22 cellular contexts compared by ENCODE assay signal in genomic region chr5:154519375-154519774, GRCh38. TPM values are rescaled to one million over a fixed set of nuclear protein-coding genes. Genes with fewer than 3 reads are reported as not detected.
DNase-seq lines count a peak whose midpoint lies in the region; ATAC-seq, FAIRE-seq and TF ChIP-seq lines count a peak whose summit lies in the region.
"Had no signal": no experiment of that assay in that cellular context is flagged by ENCODE, and none has a peak within 500 bp of the region (broad histone marks: within the 10 kb centered on the region; RNA-seq: fewer than 3 reads in every experiment).

No MANE protein-coding gene starts in this region.

- no peaks in the 10 kb centered on the region for H3K27me3 ChIP-seq in BE2C

- no peaks in the 10 kb centered on the region for H3K9me3 ChIP-seq in BE2C
- H3K9me3 ChIP-seq: BLaER1 had no signal

- peak overlapping the region; percentile 19; the same call in 1 of the 2 replicates for H3K27ac ChIP-seq in VCaP
- H3K27ac ChIP-seq: BLaER1, WERI-Rb-1 had no signal

- TF ChIP-seq POLR2A in GM12891 (IDR thresholded peaks at IDR 0.05; ENCODE audit: low read depth, low read length): no peak

- ATAC-seq in GM18861 (IDR thresholded peaks at IDR 0.05; ENCODE audit: unreplicated experiment) (no peak), HG03460 (IDR thresholded peaks at IDR 0.05; ENCODE audit: unreplicated experiment) (no peak)
- ATAC-seq: naive thymus-derived CD4-positive, alpha-beta T cell; stimulated activated naive B cell treated with anti-CD40 and anti-IgM and Interleukin-4, amounts not matched to agents 10 μg/mL and 1 μg/mL and 100 μg/mL, for 72 hours had no signal

- no peak overlapping the region for H3K4me3 ChIP-seq in BE2C (ENCODE audit: low read depth, low read length)
- H3K4me3 ChIP-seq: BLaER1 had no signal

- no peak for FAIRE-seq in GM12891 (lab: Jason Lieb, UNC)
- FAIRE-seq: G401.6, HTR-8/SVneo had no signal

- TF ChIP-seq CTCF in BE2C (IDR thresholded peaks at IDR 0.05; ENCODE audit: low read depth, low read length): no peak
- no peak for TF ChIP-seq CTCF in VCaP (conservative IDR thresholded peaks at IDR 0.05)

- no peaks in the 10 kb centered on the region for H3K36me3 ChIP-seq in BE2C
- H3K36me3 ChIP-seq: BLaER1, WERI-Rb-1 had no signal

- peak; percentile 52 for DNase-seq in BE2C
- DNase-seq in HT-29 (ENCODE audit: low spot score): peak; percentile 36
- DNase-seq in glomerular visceral epithelial cell (ENCODE audit: extremely low spot score): peak; percentile 74
- no peak for DNase-seq in GM12891 (ENCODE audit: insufficient read length, low spot score)
- DNase-seq in activated effector memory CD4-positive, alpha-beta T cell treated with anti-CD3 and anti-CD28 coated beads, Interleukin-2, amount 50 U/mL, for 16 hours: no peak
- DNase-seq: activated CD8-positive, alpha-beta memory T cell treated with anti-CD3 and anti-CD28 coated beads, Interleukin-2, amount 50 U/mL, for 4 hours; amniotic stem cell; H7; naive thymus-derived CD4-positive, alpha-beta T cell; NCI-H1105 treated with DMSO at 0.1 percent for 48 hours; NCI-H524 treated with DMSO at 0.1 percent for 48 hours; stimulated activated CD4-positive, alpha-beta T cell treated with anti-CD3 and anti-CD28 coated beads, Interleukin-4, amount 100 ng/mL, for 1 hour; stimulated activated naive B cell treated with anti-CD40 and anti-IgM and Interleukin-4, amounts not matched to agents 10 μg/mL and 1 μg/mL and 100 μg/mL, for 72 hours; WERI-Rb-1 had no signal

- H3K4me1 ChIP-seq in BE2C: peaks cover 65% of the 10 kb centered on the region

TF ChIP-seq in GM12891, 5 proteins besides CTCF, POLR2A, EP300 and RAD21:
- TF ChIP-seq POU2F2 (IDR thresholded peaks at IDR 0.05; ENCODE audit: low read depth, low read length): no peak
- TF ChIP-seq POLR2AphosphoS5 (IDR thresholded peaks at IDR 0.05; ENCODE audit: low read depth, low read length): no peak
- TF ChIP-seq PAX5 (IDR thresholded peaks at IDR 0.05; ENCODE audit: insufficient read depth, low read length, severe bottlenecking): no peak
- no peak for TF ChIP-seq SPI1 (IDR thresholded peaks at IDR 0.05; ENCODE audit: low read depth, low read length)
- no peak for TF ChIP-seq TAF1 (IDR thresholded peaks at IDR 0.05; ENCODE audit: low read depth, low read length)

RNA-seq across cellular contexts. Expression of gene HAND1, which starts 41.3 kb away (rescaled TPM):
- 289 TPM for polyA plus RNA-seq in BE2C (2012; ENCODE audit: insufficient read depth, insufficient read length, low read depth)
- not detected in 2 replicates for total RNA-seq in HT-29 (2014; rRNA removed; shearing (Covaris generic))
- 0.06 TPM for polyA plus RNA-seq in GM12891 (2012; ENCODE audit: low read depth, missing spikeins)
- total RNA-seq: dermis microvascular lymphatic vessel endothelial cell; glomerular endothelial cell; H7; naive thymus-derived CD4-positive, alpha-beta T cell had no signal
- polyA plus RNA-seq: naive thymus-derived CD4-positive, alpha-beta T cell had no signal

Comparison
In these comparisons a context has a peak if more than half of its experiments do, and no peak if none do; other contexts are left out.
1. DNase-seq: peak in BE2C (single experiment), HT-29 (single experiment) and glomerular visceral epithelial cell (single experiment); none in GM12891 (single experiment) and activated effector memory CD4-positive, alpha-beta T cell treated with anti-CD3 and anti-CD28 coated beads, Interleukin-2, amount 50 U/mL, for 16 hours (single experiment).